ENCODE assay signal across 2 cellular contexts in the genomic region with DNA sequence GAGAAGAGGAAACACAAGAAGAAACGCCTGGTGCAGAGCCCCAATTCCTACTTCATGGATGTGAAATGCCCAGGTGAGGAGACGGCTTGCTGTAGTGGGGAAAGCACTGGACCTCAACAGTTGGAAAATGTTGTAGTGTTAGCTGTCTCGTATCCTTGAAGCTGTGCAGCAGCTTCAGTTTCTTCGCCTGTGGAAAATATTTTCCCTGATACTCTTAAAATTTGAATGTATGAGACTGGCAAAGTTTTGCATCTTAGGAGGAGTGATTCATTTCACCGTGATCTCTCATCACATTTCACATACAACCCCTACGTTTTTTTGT.
TF ChIP-seq lines count a peak whose summit lies in the region.

No MANE protein-coding gene starts in this region.

TF ChIP-seq in H1, 55 proteins besides CTCF, POLR2A, EP300 and RAD21:
- TF ChIP-seq, protein P1, sequence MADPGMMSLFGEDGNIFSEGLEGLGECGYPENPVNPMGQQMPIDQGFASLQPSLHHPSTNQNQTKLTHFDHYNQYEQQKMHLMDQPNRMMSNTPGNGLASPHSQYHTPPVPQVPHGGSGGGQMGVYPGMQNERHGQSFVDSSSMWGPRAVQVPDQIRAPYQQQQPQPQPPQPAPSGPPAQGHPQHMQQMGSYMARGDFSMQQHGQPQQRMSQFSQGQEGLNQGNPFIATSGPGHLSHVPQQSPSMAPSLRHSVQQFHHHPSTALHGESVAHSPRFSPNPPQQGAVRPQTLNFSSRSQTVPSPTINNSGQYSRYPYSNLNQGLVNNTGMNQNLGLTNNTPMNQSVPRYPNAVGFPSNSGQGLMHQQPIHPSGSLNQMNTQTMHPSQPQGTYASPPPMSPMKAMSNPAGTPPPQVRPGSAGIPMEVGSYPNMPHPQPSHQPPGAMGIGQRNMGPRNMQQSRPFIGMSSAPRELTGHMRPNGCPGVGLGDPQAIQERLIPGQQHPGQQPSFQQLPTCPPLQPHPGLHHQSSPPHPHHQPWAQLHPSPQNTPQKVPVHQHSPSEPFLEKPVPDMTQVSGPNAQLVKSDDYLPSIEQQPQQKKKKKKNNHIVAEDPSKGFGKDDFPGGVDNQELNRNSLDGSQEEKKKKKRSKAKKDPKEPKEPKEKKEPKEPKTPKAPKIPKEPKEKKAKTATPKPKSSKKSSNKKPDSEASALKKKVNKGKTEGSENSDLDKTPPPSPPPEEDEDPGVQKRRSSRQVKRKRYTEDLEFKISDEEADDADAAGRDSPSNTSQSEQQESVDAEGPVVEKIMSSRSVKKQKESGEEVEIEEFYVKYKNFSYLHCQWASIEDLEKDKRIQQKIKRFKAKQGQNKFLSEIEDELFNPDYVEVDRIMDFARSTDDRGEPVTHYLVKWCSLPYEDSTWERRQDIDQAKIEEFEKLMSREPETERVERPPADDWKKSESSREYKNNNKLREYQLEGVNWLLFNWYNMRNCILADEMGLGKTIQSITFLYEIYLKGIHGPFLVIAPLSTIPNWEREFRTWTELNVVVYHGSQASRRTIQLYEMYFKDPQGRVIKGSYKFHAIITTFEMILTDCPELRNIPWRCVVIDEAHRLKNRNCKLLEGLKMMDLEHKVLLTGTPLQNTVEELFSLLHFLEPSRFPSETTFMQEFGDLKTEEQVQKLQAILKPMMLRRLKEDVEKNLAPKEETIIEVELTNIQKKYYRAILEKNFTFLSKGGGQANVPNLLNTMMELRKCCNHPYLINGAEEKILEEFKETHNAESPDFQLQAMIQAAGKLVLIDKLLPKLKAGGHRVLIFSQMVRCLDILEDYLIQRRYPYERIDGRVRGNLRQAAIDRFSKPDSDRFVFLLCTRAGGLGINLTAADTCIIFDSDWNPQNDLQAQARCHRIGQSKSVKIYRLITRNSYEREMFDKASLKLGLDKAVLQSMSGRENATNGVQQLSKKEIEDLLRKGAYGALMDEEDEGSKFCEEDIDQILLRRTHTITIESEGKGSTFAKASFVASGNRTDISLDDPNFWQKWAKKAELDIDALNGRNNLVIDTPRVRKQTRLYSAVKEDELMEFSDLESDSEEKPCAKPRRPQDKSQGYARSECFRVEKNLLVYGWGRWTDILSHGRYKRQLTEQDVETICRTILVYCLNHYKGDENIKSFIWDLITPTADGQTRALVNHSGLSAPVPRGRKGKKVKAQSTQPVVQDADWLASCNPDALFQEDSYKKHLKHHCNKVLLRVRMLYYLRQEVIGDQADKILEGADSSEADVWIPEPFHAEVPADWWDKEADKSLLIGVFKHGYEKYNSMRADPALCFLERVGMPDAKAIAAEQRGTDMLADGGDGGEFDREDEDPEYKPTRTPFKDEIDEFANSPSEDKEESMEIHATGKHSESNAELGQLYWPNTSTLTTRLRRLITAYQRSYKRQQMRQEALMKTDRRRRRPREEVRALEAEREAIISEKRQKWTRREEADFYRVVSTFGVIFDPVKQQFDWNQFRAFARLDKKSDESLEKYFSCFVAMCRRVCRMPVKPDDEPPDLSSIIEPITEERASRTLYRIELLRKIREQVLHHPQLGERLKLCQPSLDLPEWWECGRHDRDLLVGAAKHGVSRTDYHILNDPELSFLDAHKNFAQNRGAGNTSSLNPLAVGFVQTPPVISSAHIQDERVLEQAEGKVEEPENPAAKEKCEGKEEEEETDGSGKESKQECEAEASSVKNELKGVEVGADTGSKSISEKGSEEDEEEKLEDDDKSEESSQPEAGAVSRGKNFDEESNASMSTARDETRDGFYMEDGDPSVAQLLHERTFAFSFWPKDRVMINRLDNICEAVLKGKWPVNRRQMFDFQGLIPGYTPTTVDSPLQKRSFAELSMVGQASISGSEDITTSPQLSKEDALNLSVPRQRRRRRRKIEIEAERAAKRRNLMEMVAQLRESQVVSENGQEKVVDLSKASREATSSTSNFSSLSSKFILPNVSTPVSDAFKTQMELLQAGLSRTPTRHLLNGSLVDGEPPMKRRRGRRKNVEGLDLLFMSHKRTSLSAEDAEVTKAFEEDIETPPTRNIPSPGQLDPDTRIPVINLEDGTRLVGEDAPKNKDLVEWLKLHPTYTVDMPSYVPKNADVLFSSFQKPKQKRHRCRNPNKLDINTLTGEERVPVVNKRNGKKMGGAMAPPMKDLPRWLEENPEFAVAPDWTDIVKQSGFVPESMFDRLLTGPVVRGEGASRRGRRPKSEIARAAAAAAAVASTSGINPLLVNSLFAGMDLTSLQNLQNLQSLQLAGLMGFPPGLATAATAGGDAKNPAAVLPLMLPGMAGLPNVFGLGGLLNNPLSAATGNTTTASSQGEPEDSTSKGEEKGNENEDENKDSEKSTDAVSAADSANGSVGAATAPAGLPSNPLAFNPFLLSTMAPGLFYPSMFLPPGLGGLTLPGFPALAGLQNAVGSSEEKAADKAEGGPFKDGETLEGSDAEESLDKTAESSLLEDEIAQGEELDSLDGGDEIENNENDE (IDR thresholded peaks at IDR 0.05; ENCODE audit: insufficient replicate concordance, low read length): no peak
- TF ChIP-seq NANOG (IDR thresholded peaks at IDR 0.05; ENCODE audit: insufficient read depth, low read depth, low read length, poor library complexity, severe bottlenecking) (no peak), TAF7 (optimal IDR thresholded peaks at IDR 0.05; ENCODE audit: borderline replicate concordance, low read depth, low read length) (no peak), HDAC6 (IDR thresholded peaks at IDR 0.05; ENCODE audit: low read depth, low read length) (no peak), RFX5 (IDR thresholded peaks at IDR 0.05; ENCODE audit: borderline replicate concordance, low read depth, low read length) (no peak), BRCA1 (IDR thresholded peaks at IDR 0.05; ENCODE audit: low read depth, low read length) (no peak)

TF ChIP-seq in neural cell, 6 proteins besides CTCF, POLR2A, EP300 and RAD21:
- no peak for TF ChIP-seq EZH2 (IDR thresholded peaks at IDR 0.05; ENCODE audit: borderline replicate concordance, insufficient read depth, low read length, poor library complexity, severe bottlenecking)
TF ChIP-seq in neural cell: peak in this region for 0.
